ENCODE assay signal across 13 cellular contexts in genomic region chr15:40289140-40289775, GRCh38. TPM values are rescaled to one million over a fixed set of nuclear protein-coding genes. Genes with fewer than 3 reads are reported as not detected.
A peak's percentile ranks its signal among the peaks of the same experiment; 100 is the strongest.
DNase-seq lines count a peak whose midpoint lies in the region; FAIRE-seq and TF ChIP-seq lines count a peak whose summit lies in the region.
"Had no signal": no experiment of that assay in that cellular context is flagged by ENCODE, and none has a peak within 500 bp of the region (broad histone marks: within the 10 kb centered on the region; RNA-seq: fewer than 3 reads in every experiment).

No MANE protein-coding gene starts in this region.

- H3K36me3 ChIP-seq in small intestine (ENCODE audit: control insufficient read depth in 2 of 2, insufficient read depth in 2 of 2, low read length in 2 of 2): peaks cover 0 to 3% of the 10 kb centered on the region in 2 donors
- no peaks in the 10 kb centered on the region for H3K36me3 ChIP-seq in mesenchymal stem cell (ENCODE audit: control insufficient read depth in 1 of 2, insufficient read depth in 2 of 2, low read depth in 1 of 2, low read length in 2 of 2)
- H3K36me3 ChIP-seq: esophagus squamous epithelium, thoracic aorta had no signal

- no peak overlapping the region for H3K18ac ChIP-seq in mesenchymal stem cell (ENCODE audit: low read depth in 1 of 2, low read length in 2 of 2)

- no peak overlapping the region for H3K9ac ChIP-seq in mesenchymal stem cell (ENCODE audit: low read length)

- no peak overlapping the region for H2AK5ac ChIP-seq in mesenchymal stem cell (ENCODE audit: low read length, severe bottlenecking)

- H3K9me3 ChIP-seq in small intestine (ENCODE audit: control insufficient read depth, low read depth): no peaks in the 10 kb centered on the region
- H3K9me3 ChIP-seq in mesenchymal stem cell (ENCODE audit: control insufficient read depth, low read length): no peaks in the 10 kb centered on the region
- H3K9me3 ChIP-seq: esophagus squamous epithelium, thoracic aorta had no signal

- no peak overlapping the region for H2BK15ac ChIP-seq in mesenchymal stem cell (ENCODE audit: low read depth, poor library complexity, severe bottlenecking)

- no peak overlapping the region for H3K14ac ChIP-seq in mesenchymal stem cell (ENCODE audit: low read length in 2 of 2)

- no peaks in the 10 kb centered on the region for H3K27me3 ChIP-seq in small intestine (ENCODE audit: control insufficient read depth in 2 of 2, insufficient read depth in 2 of 2, low read length in 2 of 2)
- peaks cover 50 to 51% of the 10 kb centered on the region in 2 experiments for H3K27me3 ChIP-seq in mesenchymal stem cell (ENCODE audit: control insufficient read depth in 1 of 2, insufficient read depth in 1 of 2, low read length in 2 of 2)

- peak; percentile 60 for DNase-seq in NCI-H2107 treated with DMSO at 0.1 percent for 48 hours (lab: John Stamatoyannopoulos, UW; ENCODE audit: unreplicated experiment)
- no peak for DNase-seq in NCI-H2107 (lab: John Stamatoyannopoulos, UW)
- peak; percentile 62 for DNase-seq in NCI-H2171 treated with DMSO at 0.1 percent for 48 hours (lab: John Stamatoyannopoulos, UW)
- DNase-seq in epithelial cell of proximal tubule (ENCODE audit: low read depth): peak; percentile 46
- peak; percentile 73 for DNase-seq in small intestine
- no peak for DNase-seq in GM10248 (ENCODE audit: extremely low spot score)
- no peak for DNase-seq in stimulated activated CD4-positive, alpha-beta T cell treated with anti-CD3 and anti-CD28 coated beads, Interleukin-12 subunit alpha, Interleukin-12 subunit beta, amount 100 ng/mL, for 4 hours
- DNase-seq in mesenchymal stem cell: no peak
- DNase-seq: activated CD4-positive, alpha-beta T cell treated with anti-CD3 and anti-CD28 coated beads for 36 hours; activated effector memory CD4-positive, alpha-beta T cell treated with Interleukin-2 at 50 U/mL for 16 hours; central memory CD4-positive, alpha-beta T cell; esophagus squamous epithelium had no signal

- no peak overlapping the region for H2BK5ac ChIP-seq in mesenchymal stem cell (ENCODE audit: low read depth, low read length, poor library complexity, severe bottlenecking)

- H2AFZ ChIP-seq in mesenchymal stem cell (ENCODE audit: low read depth, low read length): no peak overlapping the region

- H3K4me2 ChIP-seq in mesenchymal stem cell (ENCODE audit: low read length, poor library complexity, severe bottlenecking): no peak overlapping the region

- no peak overlapping the region for H3K4me3 ChIP-seq in epithelial cell of proximal tubule (ENCODE audit: low read depth, low read length)
- no peak overlapping the region for H3K4me3 ChIP-seq in small intestine (ENCODE audit: low read depth in 1 of 2, low read length in 2 of 2)
- no peak overlapping the region for H3K4me3 ChIP-seq in mesenchymal stem cell (ENCODE audit: insufficient read depth in 1 of 2, low read depth in 1 of 2, low read length in 2 of 2)
- H3K4me3 ChIP-seq: esophagus squamous epithelium, thoracic aorta had no signal

- TF ChIP-seq CTCF in epithelial cell of proximal tubule (conservative IDR thresholded peaks at IDR 0.05; ENCODE audit: low read depth, low read length): peak; percentile 24
- TF ChIP-seq CTCF in GM10248 (IDR thresholded peaks at IDR 0.05; ENCODE audit: control extremely low read depth, extremely low read depth, low read depth, missing control alignments): no peak

- POLR2A ChIA-PET in GM10248 (lab: Yijun Ruan, JAX): no interaction called here

- H3K4me1 ChIP-seq in small intestine (ENCODE audit: control insufficient read depth in 2 of 2, insufficient read depth in 1 of 2, low read depth in 1 of 2, low read length in 1 of 2) (no peaks in the 10 kb centered on the region), mesenchymal stem cell (ENCODE audit: control insufficient read depth, insufficient read depth, low read depth, low read length) (peaks cover 27% of the 10 kb centered on the region)

- no peak overlapping the region for H3K4ac ChIP-seq in mesenchymal stem cell (ENCODE audit: low read depth in 1 of 2, low read length in 2 of 2)

- FAIRE-seq in small intestine (lab: Jason Lieb, UNC): no peak

- H2BK120ac ChIP-seq in mesenchymal stem cell (ENCODE audit: low read depth, low read length): no peak overlapping the region

- CTCF ChIA-PET in GM10248 (lab: Yijun Ruan, JAX): interaction anchor here (0.9 to 11.5 kb wide), 7 partner anchors 8 to 55 kb away, joined by 3 to 82 read pairs (median 10); partner anchors contain the start of gene PLCB2

- H3K23ac ChIP-seq in mesenchymal stem cell (ENCODE audit: low read length in 2 of 2): no peak overlapping the region

- H2BK12ac ChIP-seq in mesenchymal stem cell (ENCODE audit: low read length in 2 of 2): no peak overlapping the region

- 17 to 70% (median 41%) methylated on average over 6 of the region's 6 CpGs for WGBS in small intestine, 3 donors
- WGBS in mesenchymal stem cell: 73% methylated on average over 5 of the region's 6 CpGs

- no peak overlapping the region for H4K8ac ChIP-seq in mesenchymal stem cell (ENCODE audit: low read length)

- no peaks in the 10 kb centered on the region for H3K79me1 ChIP-seq in mesenchymal stem cell (replicated peaks; ENCODE audit: low read length, poor library complexity, severe bottlenecking)

- H4K91ac ChIP-seq in mesenchymal stem cell (ENCODE audit: low read length): no peak overlapping the region

- H3K27ac ChIP-seq in small intestine (ENCODE audit: low read depth in 1 of 2, low read length in 1 of 2) (no peak overlapping the region), mesenchymal stem cell (ENCODE audit: low read length, poor library complexity, severe bottlenecking) (no peak overlapping the region)
- H3K27ac ChIP-seq: esophagus squamous epithelium, thoracic aorta had no signal

RNA-seq across cellular contexts. Expression of gene ANKRD63, which starts 6.4 kb away (rescaled TPM):
- total RNA-seq in epithelial cell of proximal tubule: 0.22 TPM in 1 of 2 replicates, not detected in the other
- polyA plus RNA-seq in small intestine: under 1 TPM in 1 of 3 donors, not detected in 2; 0.04 TPM
- not detected for polyA plus RNA-seq in mesenchymal stem cell (2013, experiment 1 of 2)
- polyA plus RNA-seq in mesenchymal stem cell (2013, experiment 2 of 2): not detected
- total RNA-seq: activated CD4-positive, alpha-beta T cell treated with anti-CD3 and anti-CD28 coated beads for 36 hours; esophagus squamous epithelium; thoracic aorta had no signal

RNA-seq across cellular contexts. Expression of gene PLCB2, which starts 18.5 kb away (rescaled TPM):
- total RNA-seq in epithelial cell of proximal tubule: 0.81 and 1.2 TPM in 2 replicates
- 1 to 10 TPM; 5.6 to 8.1 (median 7.6) TPM for polyA plus RNA-seq in small intestine
- 14.0 TPM for polyA plus RNA-seq in mesenchymal stem cell (2013, experiment 1 of 2)
- polyA plus RNA-seq in mesenchymal stem cell (2013, experiment 2 of 2): 13.9 TPM

RNA-seq across cellular contexts. Expression of gene INAFM2, which starts 34.2 kb away (rescaled TPM):
- total RNA-seq in epithelial cell of proximal tubule: 15.3 and 17.3 TPM in 2 replicates
- polyA plus RNA-seq in small intestine: 1 to 10 TPM; 4.7 to 7.6 (median 5.4) TPM
- 75.5 TPM for polyA plus RNA-seq in mesenchymal stem cell (2013, experiment 1 of 2)
- polyA plus RNA-seq in mesenchymal stem cell (2013, experiment 2 of 2): 80.9 TPM

RNA-seq across cellular contexts. Expression of gene PAK6, which starts 50.4 kb away (rescaled TPM):
- 4.5 and 7.1 TPM in 2 replicates for total RNA-seq in epithelial cell of proximal tubule
- polyA plus RNA-seq in small intestine: 1 to 10 TPM in 1 of 3 donors, under 1 TPM in 2; 0.67 to 5.1 (median 0.81) TPM
- 0.18 TPM for polyA plus RNA-seq in mesenchymal stem cell (2013, experiment 1 of 2)
- 0.10 TPM for polyA plus RNA-seq in mesenchymal stem cell (2013, experiment 2 of 2)

RNA-seq across cellular contexts. Expression of gene CCDC9B, which starts 51.5 kb away (rescaled TPM):
- total RNA-seq in epithelial cell of proximal tubule: 4.6 and 10.7 TPM in 2 replicates
- 1 to 10 TPM; 2.2 to 7.4 (median 2.7) TPM for polyA plus RNA-seq in small intestine
- polyA plus RNA-seq in mesenchymal stem cell (2013, experiment 1 of 2): 34.5 TPM
- 31.6 TPM for polyA plus RNA-seq in mesenchymal stem cell (2013, experiment 2 of 2)

Comparison
In these comparisons a context has a peak if more than half of its experiments do, and no peak if none do; other contexts are left out.
1. DNase-seq: peak in NCI-H2107 treated with DMSO at 0.1 percent for 48 hours (single experiment), NCI-H2171 treated with DMSO at 0.1 percent for 48 hours (single experiment), epithelial cell of proximal tubule (single experiment) and small intestine (single experiment); none in NCI-H2107 (single experiment), GM10248 (single experiment), stimulated activated CD4-positive, alpha-beta T cell treated with anti-CD3 and anti-CD28 coated beads, Interleukin-12 subunit alpha, Interleukin-12 subunit beta, amount 100 ng/mL, for 4 hours (single experiment) and mesenchymal stem cell (single experiment).